Comparison of ENCODE assay signal across 24 cellular contexts in genomic region chr5:89087128-89087527, GRCh38.
A peak's percentile ranks its signal among the peaks of the same experiment; 100 is the strongest.
DNase-seq lines count a peak whose midpoint lies in the region; ATAC-seq and TF ChIP-seq lines count a peak whose summit lies in the region.
"Had no signal": no experiment of that assay in that cellular context is flagged by ENCODE, and none has a peak within 500 bp of the region (broad histone marks: within the 10 kb centered on the region; RNA-seq: fewer than 3 reads in every experiment).

No MANE protein-coding gene starts in this region.

- H3K36me3 Mint-ChIP-seq in activated T-helper 17 cell treated with anti-CD3 and anti-CD28 coated beads, Interleukin-2, amount 50 U/mL, for 72 hours (ENCODE audit: low read depth): no peaks in the 10 kb centered on the region

- H3K27ac ChIP-seq in gastrocnemius medialis: peak overlapping the region in 3 of 4 donors; percentile 42 to 62 (median 48)
- H3K27ac ChIP-seq in prostate gland: no peak overlapping the region
- H3K27ac ChIP-seq: GM23248, RWPE1, SK-N-MC had no signal

- H3K9me3 ChIP-seq in gastrocnemius medialis: no peaks in the 10 kb centered on the region
- H3K9me3 ChIP-seq in prostate gland: no peaks in the 10 kb centered on the region

- DNase-seq in gastrocnemius medialis (no peak), NCI-H1105 (lab: John Stamatoyannopoulos, UW) (no peak), prostate gland (ENCODE audit: low spot score) (no peak)
- DNase-seq in stimulated activated CD4-positive, alpha-beta T cell treated with anti-CD3 and anti-CD28 coated beads, Interleukin-1b, Interleukin-23, amount 100 ng/mL, for 48 hours: no peak
- DNase-seq: CD4-positive, alpha-beta T cell; COR-L47; DMS79; GM23248; HFFc6; Karpas-422; MV-4-11; NCI-H1417; NCI-H1694 treated with DMSO at 0.1 percent for 48 hours; NCI-H2227 treated with DMSO at 0.1 percent for 48 hours; NCI-H510A; NCI-H748 treated with DMSO at 0.1 percent for 48 hours; SHP77 treated with DMSO at 0.1 percent for 48 hours; SW 1271 had no signal

- no peaks in the 10 kb centered on the region for H3K4me1 Mint-ChIP-seq in activated T-helper 17 cell treated with anti-CD3 and anti-CD28 coated beads, Interleukin-2, amount 50 U/mL, for 72 hours

- in situ Hi-C loops in gastrocnemius medialis (cut with MboI; ENCODE audit: low sequenced_read_pairs in 4 of 4): loop anchor here in 1 of 4 donors (25.0 kb wide), 1 partner anchor 375 kb away; no protein-coding TSS in a partner anchor

- H3K4me3 Mint-ChIP-seq in activated T-helper 17 cell treated with anti-CD3 and anti-CD28 coated beads, Interleukin-2, amount 50 U/mL, for 72 hours: no peak overlapping the region
- H3K4me3 Mint-ChIP-seq: CD4-positive, alpha-beta T cell; H9; HFFc6 had no signal

- TF ChIP-seq POLR2A in gastrocnemius medialis (IDR thresholded peaks at IDR 0.05) (no peak), prostate gland (IDR thresholded peaks at IDR 0.05) (no peak)

- H3K27me3 ChIP-seq in gastrocnemius medialis (no peaks in the 10 kb centered on the region), prostate gland (replicated peaks; ENCODE audit: insufficient read depth) (no peaks in the 10 kb centered on the region)

- TF ChIP-seq CTCF in gastrocnemius medialis (IDR thresholded peaks at IDR 0.05 in 4 of 5, conservative IDR thresholded peaks at IDR 0.05 in 1 of 5) (no peak), prostate gland (IDR thresholded peaks at IDR 0.05) (no peak)

- H3K27me3 Mint-ChIP-seq in activated T-helper 17 cell treated with anti-CD3 and anti-CD28 coated beads, Interleukin-2, amount 50 U/mL, for 72 hours: no peaks in the 10 kb centered on the region
- H3K27me3 Mint-ChIP-seq: CD4-positive, alpha-beta T cell had no signal

- no peaks in the 10 kb centered on the region for H3K36me3 ChIP-seq in gastrocnemius medialis
- H3K36me3 ChIP-seq in prostate gland: no peaks in the 10 kb centered on the region

- 56% methylated on average over 2 of the region's 2 CpGs for WGBS in prostate gland

- H3K9me3 Mint-ChIP-seq in activated T-helper 17 cell treated with anti-CD3 and anti-CD28 coated beads, Interleukin-2, amount 50 U/mL, for 72 hours: no peaks in the 10 kb centered on the region
- H3K9me3 Mint-ChIP-seq: CD4-positive, alpha-beta T cell; H9; HFFc6 had no signal

- no peak overlapping the region for H3K27ac Mint-ChIP-seq in activated T-helper 17 cell treated with anti-CD3 and anti-CD28 coated beads, Interleukin-2, amount 50 U/mL, for 72 hours
- H3K27ac Mint-ChIP-seq: CD4-positive, alpha-beta T cell; HFFc6 had no signal

- H3K4me3 ChIP-seq in gastrocnemius medialis (no peak overlapping the region), prostate gland (no peak overlapping the region)
- H3K4me3 ChIP-seq: GM23248, SK-N-MC had no signal

- H3K4me1 ChIP-seq in gastrocnemius medialis (peaks cover 11 to 14% of the 10 kb centered on the region in 2 donors), prostate gland (replicated peaks) (no peaks in the 10 kb centered on the region)

- intact Hi-C loops in gastrocnemius medialis (cut with DNase I; ENCODE audit: low total_unique reads) (loop anchor here (10.0 kb wide), 1 partner anchor 362 kb away; no protein-coding TSS in a partner anchor), prostate gland (cut with DNase I) (no loop called here)

- ATAC-seq in GM18868 (IDR thresholded peaks at IDR 0.05; ENCODE audit: unreplicated experiment) (peak; percentile 81), HG03442 (IDR thresholded peaks at IDR 0.05; ENCODE audit: unreplicated experiment) (peak; percentile 53), gastrocnemius medialis (no peak)
- no peak for ATAC-seq in activated T-helper 17 cell treated with anti-CD3 and anti-CD28 coated beads, Interleukin-2, amount 50 U/mL, for 72 hours (replicated peaks)

Comparison
In these comparisons a context has a peak if more than half of its experiments do, and no peak if none do; other contexts are left out.
1. ATAC-seq: peak in GM18868 (single experiment) and HG03442 (single experiment); none in gastrocnemius medialis (0 of 2) and activated T-helper 17 cell treated with anti-CD3 and anti-CD28 coated beads, Interleukin-2, amount 50 U/mL, for 72 hours (single experiment).
2. H3K27ac ChIP-seq: peak in gastrocnemius medialis (3 of 4); none in prostate gland (0 of 2).